ENCODE assay signal across 10 cellular contexts in the genomic region with DNA sequence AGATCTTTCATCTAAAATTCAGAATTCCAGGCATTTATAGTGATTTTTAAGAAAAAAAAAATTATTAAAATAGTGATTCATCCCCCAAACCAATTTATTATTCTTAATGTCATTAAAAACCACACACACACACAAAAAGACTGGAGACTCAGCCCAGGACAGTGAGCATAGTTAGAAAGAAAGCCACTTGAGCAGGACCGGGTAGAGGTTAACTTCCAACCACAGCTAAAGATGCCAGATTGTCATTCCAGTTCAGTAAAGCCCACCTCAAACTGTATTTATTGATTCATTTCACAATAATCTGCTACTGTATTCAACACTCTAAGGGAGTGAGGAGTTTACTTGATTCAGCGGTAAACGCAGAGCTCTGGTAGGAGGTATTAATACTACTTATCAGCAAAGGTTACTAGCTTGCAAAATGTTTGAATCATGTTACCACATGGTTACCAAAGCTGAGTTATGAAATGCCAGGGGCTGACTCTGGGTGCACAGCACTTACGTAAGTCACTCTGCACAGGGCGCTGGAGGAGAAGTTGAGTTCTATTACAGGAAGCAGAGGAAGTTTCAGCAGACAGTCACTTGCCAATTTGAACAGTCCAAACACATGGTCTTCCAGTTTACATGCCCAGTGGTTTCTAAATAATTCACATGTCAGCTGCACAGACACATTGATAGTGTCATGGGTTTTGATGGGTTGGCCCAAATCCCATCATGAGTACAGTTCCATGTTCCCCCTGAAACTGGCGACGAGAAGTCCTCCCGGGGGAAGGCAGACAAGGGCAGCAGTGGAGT.
A peak's percentile ranks its signal among the peaks of the same experiment; 100 is the strongest.
DNase-seq lines count a peak whose midpoint lies in the region; ATAC-seq and TF ChIP-seq lines count a peak whose summit lies in the region.
"Had no signal": no experiment of that assay in that cellular context is flagged by ENCODE, and none has a peak within 500 bp of the region (broad histone marks: within the 10 kb centered on the region; RNA-seq: fewer than 3 reads in every experiment).

No MANE protein-coding gene starts in this region.

- H3K4me3 ChIP-seq in AG09309 (ENCODE audit: control insufficient read depth, low read depth, low read length) (no peak overlapping the region), mucosa of descending colon (no peak overlapping the region)

- H3K36me3 Mint-ChIP-seq in effector memory CD8-positive, alpha-beta T cell (ENCODE audit: insufficient read depth) = no peaks in the 10 kb centered on the region
- H3K36me3 Mint-ChIP-seq: activated naive CD4-positive, alpha-beta T cell treated with anti-CD3 and anti-CD28 coated beads, Interleukin-2, amount 50 U/mL, for 72 hours had no signal

- ATAC-seq in effector memory CD8-positive, alpha-beta T cell (replicated peaks) = peak; percentile 78
- ATAC-seq in mucosa of descending colon = peak; percentile 66
- no peak for ATAC-seq in HG03442 (IDR thresholded peaks at IDR 0.05; ENCODE audit: unreplicated experiment)
- ATAC-seq: Panc1 had no signal

- TF ChIP-seq CTCF in AG09309 (IDR thresholded peaks at IDR 0.05; ENCODE audit: control insufficient read depth, insufficient read depth, low read depth, low read length, missing control alignments) (no peak), mucosa of descending colon (IDR thresholded peaks at IDR 0.05) (no peak)

- H3K27me3 Mint-ChIP-seq in effector memory CD8-positive, alpha-beta T cell = peaks cover 0 to 18% of the 10 kb centered on the region in 2 donors

- H3K4me1 ChIP-seq in mucosa of descending colon (ENCODE audit: low read depth) = no peaks in the 10 kb centered on the region

- H3K36me3 ChIP-seq in mucosa of descending colon (ENCODE audit: low read depth) = no peaks in the 10 kb centered on the region

- H3K27ac Mint-ChIP-seq in effector memory CD8-positive, alpha-beta T cell = peak overlapping the region in 1 of 2 donors; percentile 42

- no peaks in the 10 kb centered on the region for H3K9me3 Mint-ChIP-seq in effector memory CD8-positive, alpha-beta T cell
- H3K9me3 Mint-ChIP-seq: activated naive CD4-positive, alpha-beta T cell treated with anti-CD3 and anti-CD28 coated beads, Interleukin-2, amount 50 U/mL, for 72 hours had no signal

- no peak overlapping the region for H3K4me3 Mint-ChIP-seq in effector memory CD8-positive, alpha-beta T cell

- peaks cover 0 to 6% of the 10 kb centered on the region in 2 donors for H3K4me1 Mint-ChIP-seq in effector memory CD8-positive, alpha-beta T cell (ENCODE audit: low read depth in 2 of 2)

- no peaks in the 10 kb centered on the region for H3K9me3 ChIP-seq in mucosa of descending colon

- intact Hi-C loops in mucosa of descending colon (cut with DNase I, micrococcal nuclease) = no loop called here

- DNase-seq in AG09309 (ENCODE audit: low read depth) (peak; percentile 95), M059J (ENCODE audit: low read depth) (peak; percentile 12), mucosa of descending colon (peak in 1 of 3 donors; percentile 20), NCI-H1417 (lab: John Stamatoyannopoulos, UW) (no peak), NCI-H524 treated with DMSO at 0.1 percent for 48 hours (lab: John Stamatoyannopoulos, UW) (no peak)
- DNase-seq in effector memory CD8-positive, alpha-beta T cell = peak in 1 of 3 experiments; percentile 6
- DNase-seq in activated effector memory CD4-positive, alpha-beta T cell treated with Interleukin-2 at 50 U/mL for 16 hours = no peak

Comparison
In these comparisons a context has a peak if more than half of its experiments do, and no peak if none do; other contexts are left out.
1. DNase-seq: peak in AG09309 (single experiment) and M059J (single experiment); none in NCI-H1417 (0 of 3), activated effector memory CD4-positive, alpha-beta T cell treated with Interleukin-2 at 50 U/mL for 16 hours (single experiment) and NCI-H524 treated with DMSO at 0.1 percent for 48 hours (single experiment).